In the genomic region with DNA sequence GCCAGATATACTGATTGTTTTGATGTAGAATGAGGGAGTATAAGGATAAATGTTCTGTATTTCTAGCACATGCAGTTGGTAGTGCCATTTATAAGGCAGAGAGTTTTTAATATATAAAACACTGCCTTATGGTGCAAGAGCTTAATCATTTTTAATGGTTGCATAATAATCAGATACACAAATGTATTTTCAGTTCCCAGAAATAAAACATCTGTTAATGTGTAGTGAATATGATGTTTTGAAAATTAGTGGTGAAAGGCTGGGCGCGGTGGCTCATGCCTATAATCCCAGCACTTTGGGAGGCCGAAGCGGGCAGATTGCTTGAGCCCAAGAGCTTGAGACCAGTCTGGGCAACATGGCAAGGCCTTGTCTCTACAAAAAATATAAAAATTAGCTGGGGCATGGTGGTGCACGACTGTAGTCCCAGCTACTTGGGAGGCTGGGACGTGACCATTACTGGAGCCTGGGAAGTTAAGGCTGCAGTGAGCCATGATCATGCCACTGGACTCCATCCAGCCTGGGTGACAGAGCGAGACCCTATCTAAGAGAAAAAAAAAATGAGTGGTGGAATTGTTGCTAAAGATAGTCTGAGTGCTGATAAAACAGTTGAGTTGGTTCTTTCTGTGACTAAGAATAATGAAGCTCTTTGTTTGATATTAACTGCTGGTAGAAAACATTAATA, we compare ENCODE assay signal across 22 cellular contexts. TPM values are rescaled to one million over a fixed set of nuclear protein-coding genes. Genes with fewer than 3 reads are reported as not detected.
A peak's percentile ranks its signal among the peaks of the same experiment; 100 is the strongest.
DNase-seq lines count a peak whose midpoint lies in the region; ATAC-seq, FAIRE-seq and TF ChIP-seq lines count a peak whose summit lies in the region.
"Had no signal": no experiment of that assay in that cellular context is flagged by ENCODE, and none has a peak within 500 bp of the region (broad histone marks: within the 10 kb centered on the region; RNA-seq: fewer than 3 reads in every experiment).

No MANE protein-coding gene starts in this region.

- H3K4me3 ChIP-seq in liver (ENCODE audit: low read depth in 1 of 3, low read length in 3 of 3) (no peak overlapping the region), HepG2 (replicated peaks in 1 of 3; ENCODE audit: insufficient read depth in 1 of 3, low read depth in 2 of 3, low read length in 3 of 3) (no peak overlapping the region)
- H3K4me3 ChIP-seq: Peyer's patch, tibial nerve had no signal

- no peak overlapping the region for H2AFZ ChIP-seq in HepG2 (ENCODE audit: low read length)

- H3K27ac Mint-ChIP-seq in nephron, result peak overlapping the region; percentile 51 to 61 (median 54)
- H3K27ac Mint-ChIP-seq in T-helper 2 cell treated with Interferon-gamma antibody and Interleukin-4, amounts not matched to agents 5 μg/mL and 100 μg/mL, for 36 hours, result no peak overlapping the region
- H3K27ac Mint-ChIP-seq in WTC11, result no peak overlapping the region
- no peak overlapping the region for H3K27ac Mint-ChIP-seq in effector memory CD8-positive, alpha-beta T cell
- H3K27ac Mint-ChIP-seq: activated CD4-positive, alpha-beta memory T cell treated with anti-CD3 and anti-CD28 coated beads, Interleukin-2, amount 10 ng/mL, durations not matched to agents 7 days and 5 days; CD4-positive, alpha-beta T cell had no signal

- no peak for ATAC-seq in HepG2
- no peak for ATAC-seq in WTC11
- no peak for ATAC-seq in effector memory CD8-positive, alpha-beta T cell (replicated peaks)
- ATAC-seq in HG02981 (IDR thresholded peaks at IDR 0.05; ENCODE audit: unreplicated experiment), result no peak
- ATAC-seq: foreskin keratinocyte had no signal

- TF ChIP-seq POLR2A in HepG2 (IDR thresholded peaks at IDR 0.05; ENCODE audit: insufficient read depth in 1 of 2, low read depth in 2 of 2, low read length in 2 of 2), result no peak

- TF ChIP-seq RAD21 in liver (IDR thresholded peaks at IDR 0.05) (no peak), HepG2 (CRISPR knock-in tag; IDR thresholded peaks at IDR 0.05) (no peak)

- H3K36me3 ChIP-seq in liver (ENCODE audit: control insufficient read depth in 4 of 4, insufficient read depth in 3 of 4, low read depth in 1 of 4, low read length in 3 of 4), result no peaks in the 10 kb centered on the region
- H3K36me3 ChIP-seq in HepG2 (replicated peaks in 1 of 2; ENCODE audit: control insufficient read depth in 1 of 2, insufficient read depth in 2 of 2, low read length in 2 of 2), result no peaks in the 10 kb centered on the region

- H3K79me2 ChIP-seq in HepG2 (ENCODE audit: insufficient read depth, low read length), result peaks cover 5% of the 10 kb centered on the region

- BruUV-seq in HepG2 (replicated peaks; lab: Mats Ljungman, UMichigan), result no TSS peak

- CTCF ChIA-PET in HepG2 (lab: Yijun Ruan, JAX; ENCODE audit: low intra/inter-chr PET ratio, low total read pairs), result no interaction called here
- CTCF ChIA-PET in WTC11 (lab: Charles Lee), result no interaction called here

- no peak for FAIRE-seq in HepG2 (lab: Jason Lieb, UNC)

- WGBS in liver, result 79% methylated on average over 7 of the region's 7 CpGs
- WGBS in HepG2 (ENCODE audit: low lambda C conversion rate), result 97% methylated on average over 7 of the region's 7 CpGs

- TF ChIP-seq CTCF in liver (IDR thresholded peaks at IDR 0.05; ENCODE audit: low read depth, low read length, missing input control), result no peak
- no peak for TF ChIP-seq CTCF in HepG2 (CRISPR knock-in tag; IDR thresholded peaks at IDR 0.05)
- TF ChIP-seq CTCF in nephron (IDR thresholded peaks at IDR 0.05; ENCODE audit: unreplicated experiment in 3 of 3), result no peak
- no peak for TF ChIP-seq CTCF in WTC11 (IDR thresholded peaks at IDR 0.05)

- H3K27me3 Mint-ChIP-seq in nephron (ENCODE audit: low read depth), result no peaks in the 10 kb centered on the region
- no peaks in the 10 kb centered on the region for H3K27me3 Mint-ChIP-seq in T-helper 2 cell treated with Interferon-gamma antibody and Interleukin-4, amounts not matched to agents 5 μg/mL and 100 μg/mL, for 36 hours (ENCODE audit: low read depth)
- no peaks in the 10 kb centered on the region for H3K27me3 Mint-ChIP-seq in WTC11 (ENCODE audit: low read depth)
- H3K27me3 Mint-ChIP-seq in effector memory CD8-positive, alpha-beta T cell, result no peaks in the 10 kb centered on the region
- H3K27me3 Mint-ChIP-seq: activated CD4-positive, alpha-beta memory T cell treated with anti-CD3 and anti-CD28 coated beads, Interleukin-2, amount 10 ng/mL, durations not matched to agents 7 days and 5 days; CD4-positive, alpha-beta T cell had no signal

- no peaks in the 10 kb centered on the region for H3K9me3 Mint-ChIP-seq in nephron
- no peaks in the 10 kb centered on the region for H3K9me3 Mint-ChIP-seq in T-helper 2 cell treated with Interferon-gamma antibody and Interleukin-4, amounts not matched to agents 5 μg/mL and 100 μg/mL, for 36 hours
- H3K9me3 Mint-ChIP-seq in WTC11, result peaks cover 5% of the 10 kb centered on the region
- H3K9me3 Mint-ChIP-seq in effector memory CD8-positive, alpha-beta T cell, result no peaks in the 10 kb centered on the region
- H3K9me3 Mint-ChIP-seq: activated CD4-positive, alpha-beta memory T cell treated with anti-CD3 and anti-CD28 coated beads, Interleukin-2, amount 10 ng/mL, durations not matched to agents 7 days and 5 days; CD4-positive, alpha-beta T cell had no signal

- H3K27ac ChIP-seq in liver (ENCODE audit: low read depth in 1 of 2, low read length in 2 of 2) (peak overlapping the region; percentile 60 to 69), HepG2 (ENCODE audit: extremely low read length, insufficient read depth, low read length) (no peak overlapping the region)
- H3K27ac ChIP-seq: foreskin keratinocyte, Peyer's patch had no signal

- H3K27me3 ChIP-seq in liver (ENCODE audit: control insufficient read depth in 4 of 4, insufficient read depth in 4 of 4, low read length in 3 of 4) (no peaks in the 10 kb centered on the region), HepG2 (ENCODE audit: control insufficient read depth in 1 of 2, insufficient read depth in 2 of 2, low read length in 2 of 2) (no peaks in the 10 kb centered on the region)
- H3K27me3 ChIP-seq: foreskin keratinocyte, Peyer's patch, tibial nerve had no signal

- no peak for TF ChIP-seq EP300 in HepG2 (IDR thresholded peaks at IDR 0.05; ENCODE audit: low read depth in 2 of 2, low read length in 2 of 2)
- no peak for TF ChIP-seq EP300 in HepG2 (CRISPR knock-in tag; IDR thresholded peaks at IDR 0.05; ENCODE audit: borderline replicate concordance)

- H3K9me3 ChIP-seq in liver (ENCODE audit: control insufficient read depth in 4 of 4, low read length in 3 of 4) (no peaks in the 10 kb centered on the region), HepG2 (ENCODE audit: low read length) (no peaks in the 10 kb centered on the region)
- H3K9me3 ChIP-seq: Peyer's patch, tibial nerve had no signal

- in situ Hi-C loops in HepG2 (cut with HindIII; ENCODE audit: extremely low pct_ligation_motif_present, low pct_unique_long_range_greater_than_20kb), result no loop called here

- DNase-seq in HepG2 (ENCODE audit: low spot score) (no peak), foreskin melanocyte (peak; percentile 69), WTC11 (ENCODE audit: low spot score) (no peak)
- no peak for DNase-seq in T-helper 2 cell treated with Interferon-gamma antibody and Interleukin-4, amounts not matched to agents 5 μg/mL and 100 μg/mL, for 36 hours (ENCODE audit: low spot score)
- no peak for DNase-seq in effector memory CD8-positive, alpha-beta T cell
- DNase-seq: activated CD4-positive, alpha-beta memory T cell treated with anti-CD3 and anti-CD28 coated beads, Interleukin-2, amount 10 ng/mL, durations not matched to agents 7 days and 5 days; activated T-cell treated with anti-CD3 and anti-CD28 coated beads, Interleukin-2, amount 50 U/mL, for 48 hours; CD4-positive, alpha-beta T cell; central memory CD4-positive, alpha-beta T cell; effector CD4-positive, alpha-beta T cell; foreskin keratinocyte; Kasumi-1; mesendoderm; NCI-H2171; NCI-H82; Peyer's patch; stimulated activated CD4-positive, alpha-beta T cell treated with anti-CD3 and anti-CD28 coated beads, Interleukin-4, amount 100 ng/mL, for 4 hours had no signal

- H4K20me1 ChIP-seq in HepG2 (ENCODE audit: insufficient read depth, low read length), result 0 out of 2 replicates have a peak, but pooled peaks cover 3% of the 10 kb centered on the region

- POLR2A ChIA-PET in HepG2 (lab: Yijun Ruan, JAX), result interaction anchor here (1.8 kb wide), 1 partner anchor 30 kb away, joined by 6 read pairs; a partner anchor contains a TSS
- POLR2A ChIA-PET in WTC11 (lab: Charles Lee), result no interaction called here

- H3K4me2 ChIP-seq in HepG2 (ENCODE audit: low read depth, low read length), result no peak overlapping the region

- no peak overlapping the region for H3K4me3 Mint-ChIP-seq in nephron
- no peak overlapping the region for H3K4me3 Mint-ChIP-seq in T-helper 2 cell treated with Interferon-gamma antibody and Interleukin-4, amounts not matched to agents 5 μg/mL and 100 μg/mL, for 36 hours
- H3K4me3 Mint-ChIP-seq in WTC11, result no peak overlapping the region
- no peak overlapping the region for H3K4me3 Mint-ChIP-seq in effector memory CD8-positive, alpha-beta T cell
- H3K4me3 Mint-ChIP-seq: activated CD4-positive, alpha-beta memory T cell treated with anti-CD3 and anti-CD28 coated beads, Interleukin-2, amount 10 ng/mL, durations not matched to agents 7 days and 5 days; CD4-positive, alpha-beta T cell; neural crest cell had no signal

- H3K4me1 ChIP-seq in liver (ENCODE audit: control insufficient read depth in 4 of 4, insufficient read depth in 4 of 4, low read length in 3 of 4), result peaks cover 0 to 37% (median 23%) of the 10 kb centered on the region in 4 donors
- H3K4me1 ChIP-seq in HepG2 (ENCODE audit: insufficient read depth, low read length), result peaks cover 20% of the 10 kb centered on the region
- H3K4me1 ChIP-seq: foreskin keratinocyte had no signal

- H3K36me3 Mint-ChIP-seq in nephron (ENCODE audit: low read depth), result peaks cover 23% of the 10 kb centered on the region
- peaks cover 12% of the 10 kb centered on the region for H3K36me3 Mint-ChIP-seq in T-helper 2 cell treated with Interferon-gamma antibody and Interleukin-4, amounts not matched to agents 5 μg/mL and 100 μg/mL, for 36 hours (ENCODE audit: low read depth)
- H3K36me3 Mint-ChIP-seq in WTC11, result peaks cover 4% of the 10 kb centered on the region; the same call in 1 of the 2 replicates
- peaks cover 7% of the 10 kb centered on the region for H3K36me3 Mint-ChIP-seq in effector memory CD8-positive, alpha-beta T cell (ENCODE audit: insufficient read depth)

- H3K4me1 Mint-ChIP-seq in nephron (peaks cover 18% of the 10 kb centered on the region), WTC11 (no peaks in the 10 kb centered on the region)
- H3K4me1 Mint-ChIP-seq in T-helper 2 cell treated with Interferon-gamma antibody and Interleukin-4, amounts not matched to agents 5 μg/mL and 100 μg/mL, for 36 hours (ENCODE audit: low read depth), result no peaks in the 10 kb centered on the region
- peaks cover 11 to 12% of the 10 kb centered on the region in 2 donors for H3K4me1 Mint-ChIP-seq in effector memory CD8-positive, alpha-beta T cell (ENCODE audit: low read depth in 2 of 2)
- H3K4me1 Mint-ChIP-seq: activated CD4-positive, alpha-beta memory T cell treated with anti-CD3 and anti-CD28 coated beads, Interleukin-2, amount 10 ng/mL, durations not matched to agents 7 days and 5 days had no signal

- intact Hi-C loops in HepG2 (cut with micrococcal nuclease; ENCODE audit: unreplicated experiment), result no loop called here

- H3K9ac ChIP-seq in liver (ENCODE audit: low read depth in 1 of 2, low read length in 2 of 2) (no peak overlapping the region), HepG2 (ENCODE audit: insufficient read depth, low read depth, low read length) (no peak overlapping the region)

RNA-seq across cellular contexts. Expression of a gene that starts 29.3 kb away (rescaled TPM):
- total RNA-seq in liver, result 10 to 100 TPM; 33.4 to 58.6 TPM
- 10 to 100 TPM in 1 of 2 donors, 1 to 10 TPM in 1; 9.5 to 11.7 TPM for polyA plus RNA-seq in liver
- 21.5 and 23.7 TPM in 2 replicates for total RNA-seq in HepG2 (2016; rRNA removed; fragmentation: Illumina TruSeq; extraction: Trizol)
- total RNA-seq in HepG2 (2016; cell fraction: cytosol; rRNA removed; fragmentation: Illumina TruSeq; extraction: Trizol; ENCODE audit: low read depth), result 1.6 and 1.9 TPM in 2 replicates
- 23.2 and 23.3 TPM in 2 replicates for total RNA-seq in HepG2 (2016; cell fraction: insoluble cytoplasmic fraction; rRNA removed; fragmentation: Illumina TruSeq; extraction: Trizol)
- total RNA-seq in HepG2 (2016; cell fraction: membrane; rRNA removed; fragmentation: Illumina TruSeq; extraction: Trizol), result 7.7 and 8.5 TPM in 2 replicates
- 26.7 and 28.7 TPM in 2 replicates for total RNA-seq in HepG2 (2016; cell fraction: nucleus; rRNA removed; fragmentation: Illumina TruSeq; extraction: Trizol)
- polyA plus RNA-seq in HepG2 (2011; rRNA removed), result 13.6 and 14.2 TPM in 2 replicates
- 7.4 and 10.8 TPM in 2 replicates for polyA plus RNA-seq in HepG2 (2011; cell fraction: cytosol; rRNA removed)
- polyA plus RNA-seq in HepG2 (2011; cell fraction: nucleus; rRNA removed), result 3.4 and 5.1 TPM in 2 replicates
- polyA plus RNA-seq in HepG2 (2012), result 14.8 and 17.1 TPM in 2 replicates
- polyA plus RNA-seq in HepG2 (2016; cell fraction: cytosol; fragmentation: Illumina TruSeq; extraction: Trizol; ENCODE audit: low read depth), result 0.81 and 0.88 TPM in 2 replicates
- 11.5 and 13.2 TPM in 2 replicates for polyA plus RNA-seq in HepG2 (2016; cell fraction: insoluble cytoplasmic fraction; fragmentation: Illumina TruSeq; extraction: Trizol; ENCODE audit: low read depth)
- 2.5 and 2.8 TPM in 2 replicates for polyA plus RNA-seq in HepG2 (2016; cell fraction: membrane; fragmentation: Illumina TruSeq; extraction: Trizol; ENCODE audit: low read depth)
- polyA plus RNA-seq in HepG2 (2016; cell fraction: nucleus; fragmentation: Illumina TruSeq; extraction: Trizol; ENCODE audit: insufficient read depth, low read depth), result 17.6 and 18.8 TPM in 2 replicates
- 30.0 and 39.3 TPM in 2 replicates for polyA minus RNA-seq in HepG2 (2011; rRNA and poly(A)+ RNA removed; ENCODE audit: low replicate concordance)
- 18.7 and 23.1 TPM in 2 replicates for polyA minus RNA-seq in HepG2 (2011; cell fraction: cytosol; rRNA and poly(A)+ RNA removed)
- polyA minus RNA-seq in HepG2 (2011; cell fraction: nucleus; rRNA and poly(A)+ RNA removed), result 37.3 and 43.1 TPM in 2 replicates
- total RNA-seq in WTC11 (2021), result 29.1 to 30.3 TPM (median 30.0 TPM) in 3 replicates

RNA-seq across cellular contexts. Expression of a gene that starts 37.3 kb away (rescaled TPM):
- 10 to 100 TPM in 1 of 2 donors, 1 to 10 TPM in 1; 4.0 to 10.2 TPM for total RNA-seq in liver
- 1 to 10 TPM; 1.8 to 6.6 TPM for polyA plus RNA-seq in liver
- 5.4 and 8.7 TPM in 2 replicates for total RNA-seq in HepG2 (2016; rRNA removed; fragmentation: Illumina TruSeq; extraction: Trizol)
- total RNA-seq in HepG2 (2016; cell fraction: cytosol; rRNA removed; fragmentation: Illumina TruSeq; extraction: Trizol; ENCODE audit: low read depth), result 7.3 and 9.1 TPM in 2 replicates
- total RNA-seq in HepG2 (2016; cell fraction: insoluble cytoplasmic fraction; rRNA removed; fragmentation: Illumina TruSeq; extraction: Trizol), result 5.4 and 8.2 TPM in 2 replicates
- total RNA-seq in HepG2 (2016; cell fraction: membrane; rRNA removed; fragmentation: Illumina TruSeq; extraction: Trizol), result 4.3 and 4.8 TPM in 2 replicates
- total RNA-seq in HepG2 (2016; cell fraction: nucleus; rRNA removed; fragmentation: Illumina TruSeq; extraction: Trizol), result 9.8 and 11.8 TPM in 2 replicates
- 2.6 and 2.9 TPM in 2 replicates for polyA plus RNA-seq in HepG2 (2011; rRNA removed)
- 0.97 and 1.3 TPM in 2 replicates for polyA plus RNA-seq in HepG2 (2011; cell fraction: cytosol; rRNA removed)
- polyA plus RNA-seq in HepG2 (2011; cell fraction: nucleus; rRNA removed), result 2.5 and 3.3 TPM in 2 replicates
- 3.2 and 3.3 TPM in 2 replicates for polyA plus RNA-seq in HepG2 (2012)
- 0.23 and 0.38 TPM in 2 replicates for polyA plus RNA-seq in HepG2 (2016; cell fraction: cytosol; fragmentation: Illumina TruSeq; extraction: Trizol; ENCODE audit: low read depth)
- 6.9 and 7.0 TPM in 2 replicates for polyA plus RNA-seq in HepG2 (2016; cell fraction: insoluble cytoplasmic fraction; fragmentation: Illumina TruSeq; extraction: Trizol; ENCODE audit: low read depth)
- 0.70 and 1.1 TPM in 2 replicates for polyA plus RNA-seq in HepG2 (2016; cell fraction: membrane; fragmentation: Illumina TruSeq; extraction: Trizol; ENCODE audit: low read depth)
- 5.7 and 7.7 TPM in 2 replicates for polyA plus RNA-seq in HepG2 (2016; cell fraction: nucleus; fragmentation: Illumina TruSeq; extraction: Trizol; ENCODE audit: insufficient read depth, low read depth)
- polyA minus RNA-seq in HepG2 (2011; rRNA and poly(A)+ RNA removed; ENCODE audit: low replicate concordance), result 9.6 TPM in 2 replicates
- 2.3 TPM in 2 replicates for polyA minus RNA-seq in HepG2 (2011; cell fraction: cytosol; rRNA and poly(A)+ RNA removed)
- polyA minus RNA-seq in HepG2 (2011; cell fraction: nucleus; rRNA and poly(A)+ RNA removed), result 24.1 and 24.9 TPM in 2 replicates
- 10.3 to 12.8 TPM (median 12.7 TPM) in 3 replicates for total RNA-seq in WTC11 (2021)

Comparison
In these comparisons a context has a peak if more than half of its experiments do, and no peak if none do; other contexts are left out.
1. H3K27ac Mint-ChIP-seq: peak in nephron (3 of 3); none in T-helper 2 cell treated with Interferon-gamma antibody and Interleukin-4, amounts not matched to agents 5 μg/mL and 100 μg/mL, for 36 hours (single experiment), WTC11 (single experiment) and effector memory CD8-positive, alpha-beta T cell (0 of 2).